In genomic region chr11:68021167-68021787, GRCh38 we compare ENCODE assay signal across 9 cellular contexts. TPM values are rescaled to one million over a fixed set of nuclear protein-coding genes. Genes with fewer than 3 reads are reported as not detected.
DNase-seq lines count a peak whose midpoint lies in the region; ATAC-seq and TF ChIP-seq lines count a peak whose summit lies in the region.
"Had no signal": no experiment of that assay in that cellular context is flagged by ENCODE, and none has a peak within 500 bp of the region (broad histone marks: within the 10 kb centered on the region; RNA-seq: fewer than 3 reads in every experiment).

No MANE protein-coding gene starts in this region.

- H3F3A ChIP-seq in PC-3 (ENCODE audit: low read length, unreplicated experiment) = no peaks in the 10 kb centered on the region

- H3K4me3 Mint-ChIP-seq in progenitor cell of endocrine pancreas (ENCODE audit: low read depth) = no peak overlapping the region
- H3K4me3 Mint-ChIP-seq in stimulated activated naive B cell treated with anti-CD40 and anti-IgM and Interleukin-4, amounts not matched to agents 10 μg/mL and 1 μg/mL and 100 μg/mL, for 72 hours = no peak overlapping the region
- H3K4me3 Mint-ChIP-seq: stimulated activated naive CD8-positive, alpha-beta T cell treated with anti-CD3 and anti-CD28 coated beads, Interleukin-15, amount 100 ng/mL, for 72 hours had no signal

- CTCF ChIA-PET in PC-3 (lab: Charles Lee) = interaction anchor here (0.9 kb wide), 1 partner anchor 11 kb away, joined by 5 read pairs; the partner anchor contains the start of gene ALDH3B1

- no peak overlapping the region for H3K4me3 ChIP-seq in GM12875 (ENCODE audit: low read depth, low read length)
- no peak overlapping the region for H3K4me3 ChIP-seq in PC-3 (ENCODE audit: low read length)

- intact Hi-C loops in PC-3 (cut with micrococcal nuclease) = loop anchor here (1.0 kb wide), 1 partner anchor 12 kb away; no protein-coding TSS in a partner anchor

- H3K9ac ChIP-seq in PC-3 (ENCODE audit: low read length) = no peak overlapping the region

- no peaks in the 10 kb centered on the region for H3K79me2 ChIP-seq in PC-3 (ENCODE audit: low read length)

- H3K27me3 ChIP-seq in PC-3 (ENCODE audit: low read length) = no peaks in the 10 kb centered on the region

- no peaks in the 10 kb centered on the region for H3K9me2 ChIP-seq in PC-3 (replicated peaks; ENCODE audit: low read length)

- ATAC-seq in PC-3 (peak; percentile 71), HG03469 (IDR thresholded peaks at IDR 0.05; ENCODE audit: unreplicated experiment) (no peak), HG02852 (IDR thresholded peaks at IDR 0.05; ENCODE audit: unreplicated experiment) (no peak)
- ATAC-seq in stimulated activated naive B cell treated with anti-CD40 and anti-IgM and Interleukin-4, amounts not matched to agents 10 μg/mL and 1 μg/mL and 100 μg/mL, for 72 hours (replicated peaks) = no peak
- ATAC-seq: stimulated activated naive CD8-positive, alpha-beta T cell treated with anti-CD3 and anti-CD28 coated beads, Interleukin-15, amount 100 ng/mL, for 72 hours had no signal

- H3K36me3 Mint-ChIP-seq in progenitor cell of endocrine pancreas (ENCODE audit: insufficient read depth) = peaks cover 6% of the 10 kb centered on the region
- peaks cover 5 to 15% of the 10 kb centered on the region in 2 donors for H3K36me3 Mint-ChIP-seq in stimulated activated naive B cell treated with anti-CD40 and anti-IgM and Interleukin-4, amounts not matched to agents 10 μg/mL and 1 μg/mL and 100 μg/mL, for 72 hours

- BruUV-seq in PC-3 (replicated peaks; lab: Mats Ljungman, UMichigan) = no TSS peak

- no peaks in the 10 kb centered on the region for H3K9me3 ChIP-seq in PC-3 (ENCODE audit: low read length)

- H3K36me3 ChIP-seq in PC-3 (ENCODE audit: low read depth, low read length) = peaks cover 9% of the 10 kb centered on the region; the same call in 1 of the 2 replicates

- DNase-seq in PC-3 (peak; percentile 71), fibroblast of gingiva (ENCODE audit: low read depth) (peak; percentile 21), progenitor cell of endocrine pancreas (ENCODE audit: low spot score, unreplicated experiment) (no peak), GM19240 (ENCODE audit: insufficient read length, low spot score) (no peak)
- no peak for DNase-seq in stimulated activated naive B cell treated with anti-CD40 and anti-IgM and Interleukin-4, amounts not matched to agents 10 μg/mL and 1 μg/mL and 100 μg/mL, for 72 hours
- DNase-seq: stimulated activated naive CD8-positive, alpha-beta T cell treated with anti-CD3 and anti-CD28 coated beads, Interleukin-15, amount 100 ng/mL, for 72 hours had no signal

- H3K27ac ChIP-seq in PC-3 (ENCODE audit: low read length) = peak overlapping the region; percentile 35

- peaks cover 24% of the 10 kb centered on the region for H3K4me1 ChIP-seq in PC-3 (ENCODE audit: insufficient read depth, low read length)

- POLR2A ChIA-PET in PC-3 (lab: Charles Lee; ENCODE audit: unreplicated experiment) = no interaction called here

- TF ChIP-seq CTCF in GM12875 (IDR thresholded peaks at IDR 0.05; ENCODE audit: borderline replicate concordance, insufficient read depth, low read depth, low read length) = peak; percentile 30; the same call in 1 of the 2 replicates
- peak; percentile 70 for TF ChIP-seq CTCF in PC-3 (conservative IDR thresholded peaks at IDR 0.05; ENCODE audit: low read depth, low read length)
- peak; percentile 44 for TF ChIP-seq CTCF in progenitor cell of endocrine pancreas (IDR thresholded peaks at IDR 0.05; ENCODE audit: unreplicated experiment)

- H3K9me3 Mint-ChIP-seq in progenitor cell of endocrine pancreas (ENCODE audit: low read depth) = no peaks in the 10 kb centered on the region
- no peaks in the 10 kb centered on the region for H3K9me3 Mint-ChIP-seq in stimulated activated naive B cell treated with anti-CD40 and anti-IgM and Interleukin-4, amounts not matched to agents 10 μg/mL and 1 μg/mL and 100 μg/mL, for 72 hours

- peak overlapping the region; percentile 8 for H3K27ac Mint-ChIP-seq in progenitor cell of endocrine pancreas
- H3K27ac Mint-ChIP-seq in stimulated activated naive B cell treated with anti-CD40 and anti-IgM and Interleukin-4, amounts not matched to agents 10 μg/mL and 1 μg/mL and 100 μg/mL, for 72 hours = no peak overlapping the region
- H3K27ac Mint-ChIP-seq: stimulated activated naive CD8-positive, alpha-beta T cell treated with anti-CD3 and anti-CD28 coated beads, Interleukin-15, amount 100 ng/mL, for 72 hours had no signal

- H3K4me2 ChIP-seq in PC-3 (ENCODE audit: low read length) = no peak overlapping the region

- peaks cover 16% of the 10 kb centered on the region for H3K4me1 Mint-ChIP-seq in progenitor cell of endocrine pancreas (ENCODE audit: low read depth)
- H3K4me1 Mint-ChIP-seq in stimulated activated naive B cell treated with anti-CD40 and anti-IgM and Interleukin-4, amounts not matched to agents 10 μg/mL and 1 μg/mL and 100 μg/mL, for 72 hours = peaks cover 7 to 12% of the 10 kb centered on the region in 2 donors

- no peak overlapping the region for H2AFZ ChIP-seq in PC-3 (ENCODE audit: low read length)

- no peaks in the 10 kb centered on the region for H3K27me3 Mint-ChIP-seq in progenitor cell of endocrine pancreas
- no peaks in the 10 kb centered on the region for H3K27me3 Mint-ChIP-seq in stimulated activated naive B cell treated with anti-CD40 and anti-IgM and Interleukin-4, amounts not matched to agents 10 μg/mL and 1 μg/mL and 100 μg/mL, for 72 hours
- H3K27me3 Mint-ChIP-seq: stimulated activated naive CD8-positive, alpha-beta T cell treated with anti-CD3 and anti-CD28 coated beads, Interleukin-15, amount 100 ng/mL, for 72 hours had no signal

- no peaks in the 10 kb centered on the region for H4K20me1 ChIP-seq in PC-3 (ENCODE audit: low read length)

RNA-seq across cellular contexts. Expression of gene NDUFS8, which starts 9.2 kb away (rescaled TPM):
- total RNA-seq in PC-3 (2014; rRNA removed) (560 and 576 TPM in 2 replicates), progenitor cell of endocrine pancreas (113 and 125 TPM in 2 replicates)

RNA-seq across cellular contexts. Expression of gene ALDH3B1, which starts 11.2 kb away (rescaled TPM):
- total RNA-seq in PC-3 (2014; rRNA removed) (26.0 and 28.1 TPM in 2 replicates), progenitor cell of endocrine pancreas (not detected in 2 replicates)

RNA-seq across cellular contexts. Expression of gene UNC93B1, which starts 17.4 kb away (rescaled TPM):
- total RNA-seq in PC-3 (2014; rRNA removed) (66.8 and 77.0 TPM in 2 replicates), progenitor cell of endocrine pancreas (6.7 and 8.0 TPM in 2 replicates)

RNA-seq across cellular contexts. Expression of gene TCIRG1, which starts 17.5 kb away (rescaled TPM):
- total RNA-seq in PC-3 (2014; rRNA removed) (183 and 203 TPM in 2 replicates), progenitor cell of endocrine pancreas (33.6 and 35.5 TPM in 2 replicates)

Comparison
In these comparisons a context has a peak if more than half of its experiments do, and no peak if none do; other contexts are left out.
1. DNase-seq: peak in PC-3 (single experiment) and fibroblast of gingiva (single experiment); none in progenitor cell of endocrine pancreas (single experiment), stimulated activated naive B cell treated with anti-CD40 and anti-IgM and Interleukin-4, amounts not matched to agents 10 μg/mL and 1 μg/mL and 100 μg/mL, for 72 hours (single experiment) and GM19240 (single experiment).
2. RNA of gene ALDH3B1, which starts 11.2 kb away (total RNA-seq): 26.0 to 28.1 TPM in PC-3; not detected in progenitor cell of endocrine pancreas; every median in the first group is over 10 times any median in the second.
3. Peak in every context shown above with its lines, with median percentiles within 50 percentile points of each other: CTCF ChIP-seq.